In the genomic region with DNA sequence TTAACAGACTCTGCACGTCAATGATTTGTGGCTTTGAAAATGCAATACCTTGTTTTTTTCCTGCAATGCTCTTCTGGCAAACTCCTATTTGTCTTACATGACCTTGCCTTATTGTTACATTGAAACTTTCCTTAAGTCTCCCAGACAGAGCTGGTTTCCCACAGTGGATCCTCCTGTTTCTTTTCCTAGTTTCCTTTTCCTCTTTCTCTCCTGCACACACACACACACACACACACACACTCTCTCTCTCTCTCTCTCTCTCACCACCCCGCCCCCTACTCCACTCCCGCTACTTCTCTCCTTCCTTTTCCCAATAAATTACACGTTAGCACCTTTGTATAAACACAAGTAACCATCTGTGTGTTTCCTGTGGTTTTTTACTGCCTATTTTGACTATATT, we compare ENCODE assay signal across 13 cellular contexts. TPM values are rescaled to one million over a fixed set of nuclear protein-coding genes. Genes with fewer than 3 reads are reported as not detected.
DNase-seq lines count a peak whose midpoint lies in the region; TF ChIP-seq lines count a peak whose summit lies in the region.
"Had no signal": no experiment of that assay in that cellular context is flagged by ENCODE, and none has a peak within 500 bp of the region (broad histone marks: within the 10 kb centered on the region; RNA-seq: fewer than 3 reads in every experiment).

No MANE protein-coding gene starts in this region.

- no peak for TF ChIP-seq EP300 in neural cell (conservative IDR thresholded peaks at IDR 0.05; ENCODE audit: poor library complexity, severe bottlenecking)

- no peak overlapping the region for H3K4me3 Mint-ChIP-seq in T-helper 2 cell treated with Interferon-gamma antibody and Interleukin-4, amounts not matched to agents 5 μg/mL and 100 μg/mL, for 36 hours

- no peaks in the 10 kb centered on the region for H3K9me3 Mint-ChIP-seq in T-helper 2 cell treated with Interferon-gamma antibody and Interleukin-4, amounts not matched to agents 5 μg/mL and 100 μg/mL, for 36 hours

- WGBS in lower leg skin, 2 donors = 66 to 71% methylated on average over 4 of the region's 4 CpGs

- TF ChIP-seq RAD21 in neural cell (conservative IDR thresholded peaks at IDR 0.05) = no peak

- H3K9ac ChIP-seq in neural cell (ENCODE audit: low read length) = no peak overlapping the region

- TF ChIP-seq POLR2A in lower leg skin (IDR thresholded peaks at IDR 0.05) = no peak

- intact Hi-C loops in lower leg skin (cut with DNase I; ENCODE audit: low total_unique reads) = no loop called here

- no peak for TF ChIP-seq CTCF in cardiac fibroblast (IDR thresholded peaks at IDR 0.05; ENCODE audit: low read depth, low read length)
- no peak for TF ChIP-seq CTCF in neural cell (IDR thresholded peaks at IDR 0.05; ENCODE audit: poor library complexity, severe bottlenecking)
- TF ChIP-seq CTCF in lower leg skin (IDR thresholded peaks at IDR 0.05) = no peak

- peaks cover 40% of the 10 kb centered on the region for H3K36me3 Mint-ChIP-seq in T-helper 2 cell treated with Interferon-gamma antibody and Interleukin-4, amounts not matched to agents 5 μg/mL and 100 μg/mL, for 36 hours (ENCODE audit: low read depth)

- no peak overlapping the region for H3K27ac ChIP-seq in neural cell (ENCODE audit: low read length)
- H3K27ac ChIP-seq: skin epidermis had no signal

- no peak overlapping the region for H2AFZ ChIP-seq in neural cell (ENCODE audit: low read depth, low read length)

- H3K4me3 ChIP-seq in cardiac fibroblast (replicated peaks in 1 of 2; ENCODE audit: low read depth in 2 of 2, low read length in 2 of 2) (no peak overlapping the region), neural cell (ENCODE audit: low read length) (peak overlapping the region; percentile 77), lower leg skin (ENCODE audit: low read depth, poor library complexity, severe bottlenecking) (no peak overlapping the region)
- H3K4me3 ChIP-seq: mucosa of descending colon, skin epidermis had no signal

- peak overlapping the region; percentile 34 for H3K27ac Mint-ChIP-seq in T-helper 2 cell treated with Interferon-gamma antibody and Interleukin-4, amounts not matched to agents 5 μg/mL and 100 μg/mL, for 36 hours

- in situ Hi-C loops in KBM-7 (cut with MboI; ENCODE audit: low pct_unique_long_range_greater_than_20kb, low sequenced_read_pairs) = no loop called here

- H3K79me2 ChIP-seq in neural cell (replicated peaks; ENCODE audit: insufficient read depth, low read length) = peaks cover 38% of the 10 kb centered on the region

- no peaks in the 10 kb centered on the region for H3K36me3 ChIP-seq in neural cell (ENCODE audit: insufficient read depth, low read length)

- no peak overlapping the region for H3K4me2 ChIP-seq in neural cell (ENCODE audit: low read length)

- no peaks in the 10 kb centered on the region for H3K9me3 ChIP-seq in neural cell (ENCODE audit: low read length)
- H3K9me3 ChIP-seq: mucosa of descending colon had no signal

- H3F3A ChIP-seq in neural cell (ENCODE audit: insufficient read depth, low read length, poor library complexity, severe bottlenecking) = no peaks in the 10 kb centered on the region

- DNase-seq in T-helper 2 cell treated with Interferon-gamma antibody and Interleukin-4, amounts not matched to agents 5 μg/mL and 100 μg/mL, for 36 hours (ENCODE audit: low spot score) = no peak
- DNase-seq in T-helper 2 cell (no peak), KBM-7 (peak; percentile 61), cardiac fibroblast (ENCODE audit: low read depth in 2 of 2) (peak; percentile 9 to 48), lower leg skin (ENCODE audit: low spot score in 2 of 2) (no peak), H4 (ENCODE audit: low spot score) (no peak), DMS153 treated with DMSO at 0.1 percent for 48 hours (lab: John Stamatoyannopoulos, UW; ENCODE audit: unreplicated experiment) (no peak)
- DNase-seq: central memory CD4-positive, alpha-beta T cell; glutamatergic neuron; mucosa of descending colon; SW 1271 had no signal

- no peaks in the 10 kb centered on the region for H4K20me1 ChIP-seq in neural cell (ENCODE audit: insufficient read depth)

- no peaks in the 10 kb centered on the region for H3K27me3 ChIP-seq in neural cell (ENCODE audit: insufficient read depth, low read depth, low read length)

- no peaks in the 10 kb centered on the region for H3K9me2 ChIP-seq in neural cell (ENCODE audit: insufficient read depth, low read length)

- H3K27me3 Mint-ChIP-seq in T-helper 2 cell treated with Interferon-gamma antibody and Interleukin-4, amounts not matched to agents 5 μg/mL and 100 μg/mL, for 36 hours (ENCODE audit: low read depth) = no peaks in the 10 kb centered on the region

- peaks cover 32% of the 10 kb centered on the region for H3K4me1 Mint-ChIP-seq in T-helper 2 cell treated with Interferon-gamma antibody and Interleukin-4, amounts not matched to agents 5 μg/mL and 100 μg/mL, for 36 hours (ENCODE audit: low read depth)

TF ChIP-seq in neural cell, 6 proteins besides CTCF, POLR2A, EP300 and RAD21:
- no peak for TF ChIP-seq REST (IDR thresholded peaks at IDR 0.05; ENCODE audit: borderline replicate concordance)
- TF ChIP-seq EZH2 (IDR thresholded peaks at IDR 0.05; ENCODE audit: borderline replicate concordance, insufficient read depth, low read length, poor library complexity, severe bottlenecking) = no peak
- no peak for TF ChIP-seq TAF1 (IDR thresholded peaks at IDR 0.05; ENCODE audit: low read depth)
- TF ChIP-seq MXI1 (conservative IDR thresholded peaks at IDR 0.05; ENCODE audit: poor library complexity, severe bottlenecking) = no peak
- TF ChIP-seq POLR2AphosphoS5 (IDR thresholded peaks at IDR 0.05) = no peak
- no peak for TF ChIP-seq SMC3 (conservative IDR thresholded peaks at IDR 0.05; ENCODE audit: poor library complexity)

RNA-seq across cellular contexts. Expression of gene ORC6, which starts 2.3 kb away (rescaled TPM):
- 21.2 and 26.8 TPM in 2 replicates for polyA plus RNA-seq in neural cell
- 8.8 and 10.8 TPM in 2 replicates for polyA minus RNA-seq in neural cell
- total RNA-seq in lower leg skin = 1 to 10 TPM in 2 of 4 donors, under 1 TPM in 1, not detected in 1; 0.49 to 1.5 (median 1.2) TPM
- 41.1 and 44.2 TPM in 2 replicates for total RNA-seq in H4 (2014; rRNA removed; shearing (Covaris generic))

RNA-seq across cellular contexts. Expression of gene VPS35, which starts 2.7 kb away (rescaled TPM):
- 155 and 157 TPM in 2 replicates for polyA plus RNA-seq in neural cell
- 214 and 215 TPM in 2 replicates for polyA minus RNA-seq in neural cell
- 10 to 100 TPM; 37.2 to 77.0 (median 64.4) TPM for total RNA-seq in lower leg skin
- total RNA-seq in H4 (2014; rRNA removed; shearing (Covaris generic)) = 105 and 111 TPM in 2 replicates

RNA-seq across cellular contexts. Expression of gene MYLK3, which starts 56.4 kb away (rescaled TPM):
- 0.07 TPM in 1 of 2 replicates, not detected in the other for polyA plus RNA-seq in neural cell
- polyA minus RNA-seq in neural cell = 0.12 and 0.24 TPM in 2 replicates
- total RNA-seq in lower leg skin = under 1 TPM in 3 of 4 donors, not detected in 1; 0.11 to 0.86 (median 0.19) TPM
- total RNA-seq in H4 (2014; rRNA removed; shearing (Covaris generic)) = 0.14 TPM in 1 of 2 replicates, not detected in the other

Comparison
In these comparisons a context has a peak if more than half of its experiments do, and no peak if none do; other contexts are left out.
1. DNase-seq: peak in KBM-7 (single experiment) and cardiac fibroblast (2 of 2); none in T-helper 2 cell treated with Interferon-gamma antibody and Interleukin-4, amounts not matched to agents 5 μg/mL and 100 μg/mL, for 36 hours (single experiment), T-helper 2 cell (0 of 5), lower leg skin (0 of 2), H4 (single experiment) and DMS153 treated with DMSO at 0.1 percent for 48 hours (single experiment).
2. RNA of gene ORC6, which starts 2.3 kb away (total RNA-seq): 41.1 to 44.2 TPM in H4; 0.49 to 1.5 TPM in lower leg skin; every median in the first group is over 10 times any median in the second.